ENCODE assay signal across 1 cellular context in the genomic region with DNA sequence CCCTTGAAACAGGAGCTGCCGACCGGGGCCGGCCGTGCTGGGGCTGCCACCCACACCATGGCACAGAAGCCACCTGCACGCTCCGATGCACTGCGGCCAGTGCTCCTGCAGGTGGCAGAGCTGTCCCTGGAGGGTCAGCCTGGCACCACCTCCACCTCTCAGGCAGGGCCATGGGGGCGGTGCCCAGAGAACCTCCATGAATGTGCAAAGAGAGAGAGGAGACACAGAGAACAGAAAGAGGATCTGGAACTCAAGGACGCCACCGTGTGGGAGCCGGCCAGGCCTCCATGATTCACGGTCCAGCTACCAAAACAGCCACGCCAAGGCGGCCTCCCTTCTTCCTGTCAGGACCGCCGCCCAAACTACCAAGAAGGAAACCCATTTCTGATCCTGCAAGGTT.
A peak's percentile ranks its signal among the peaks of the same experiment; 100 is the strongest.
TF ChIP-seq lines count a peak whose summit lies in the region.

No MANE protein-coding gene starts in this region.

TF ChIP-seq in HepG2, 621 proteins besides CTCF, POLR2A, EP300 and RAD21:
- TF ChIP-seq, protein P1, sequence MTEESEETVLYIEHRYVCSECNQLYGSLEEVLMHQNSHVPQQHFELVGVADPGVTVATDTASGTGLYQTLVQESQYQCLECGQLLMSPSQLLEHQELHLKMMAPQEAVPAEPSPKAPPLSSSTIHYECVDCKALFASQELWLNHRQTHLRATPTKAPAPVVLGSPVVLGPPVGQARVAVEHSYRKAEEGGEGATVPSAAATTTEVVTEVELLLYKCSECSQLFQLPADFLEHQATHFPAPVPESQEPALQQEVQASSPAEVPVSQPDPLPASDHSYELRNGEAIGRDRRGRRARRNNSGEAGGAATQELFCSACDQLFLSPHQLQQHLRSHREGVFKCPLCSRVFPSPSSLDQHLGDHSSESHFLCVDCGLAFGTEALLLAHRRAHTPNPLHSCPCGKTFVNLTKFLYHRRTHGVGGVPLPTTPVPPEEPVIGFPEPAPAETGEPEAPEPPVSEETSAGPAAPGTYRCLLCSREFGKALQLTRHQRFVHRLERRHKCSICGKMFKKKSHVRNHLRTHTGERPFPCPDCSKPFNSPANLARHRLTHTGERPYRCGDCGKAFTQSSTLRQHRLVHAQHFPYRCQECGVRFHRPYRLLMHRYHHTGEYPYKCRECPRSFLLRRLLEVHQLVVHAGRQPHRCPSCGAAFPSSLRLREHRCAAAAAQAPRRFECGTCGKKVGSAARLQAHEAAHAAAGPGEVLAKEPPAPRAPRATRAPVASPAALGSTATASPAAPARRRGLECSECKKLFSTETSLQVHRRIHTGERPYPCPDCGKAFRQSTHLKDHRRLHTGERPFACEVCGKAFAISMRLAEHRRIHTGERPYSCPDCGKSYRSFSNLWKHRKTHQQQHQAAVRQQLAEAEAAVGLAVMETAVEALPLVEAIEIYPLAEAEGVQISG (CRISPR knock-in tag; IDR thresholded peaks at IDR 0.05): peak; percentile 73
- peak; percentile 46 for TF ChIP-seq STAG1 (CRISPR knock-in tag; IDR thresholded peaks at IDR 0.05)
- TF ChIP-seq ZBTB33 (CRISPR knock-in tag; IDR thresholded peaks at IDR 0.05): peak; percentile 43; the same call in 1 of the 2 replicates
- 0 out of 2 replicates have a peak, but pooled peaks have one; percentile 22 for TF ChIP-seq HNRNPL (IDR thresholded peaks at IDR 0.05; ENCODE audit: low read depth, low read length)
